In genomic region chr16:22634913-22635312, GRCh38 we compare ENCODE assay signal across 18 cellular contexts.
DNase-seq lines count a peak whose midpoint lies in the region; ATAC-seq and TF ChIP-seq lines count a peak whose summit lies in the region.
"Had no signal": no experiment of that assay in that cellular context is flagged by ENCODE, and none has a peak within 500 bp of the region (broad histone marks: within the 10 kb centered on the region; RNA-seq: fewer than 3 reads in every experiment).

No MANE protein-coding gene starts in this region.

- peaks cover 2% of the 10 kb centered on the region for H3K27me3 Mint-ChIP-seq in glutamatergic neuron (ENCODE audit: unreplicated experiment)

- H3K27ac Mint-ChIP-seq in glutamatergic neuron (ENCODE audit: unreplicated experiment) = no peak overlapping the region
- H3K27ac Mint-ChIP-seq: CD4-positive, alpha-beta T cell had no signal

- peak overlapping the region; percentile 59 for H3K9ac ChIP-seq in HUES48 (ENCODE audit: low read depth, low read length)

- no peak for TF ChIP-seq CTCF in glutamatergic neuron (IDR thresholded peaks at IDR 0.05; ENCODE audit: partially characterized antibody, unreplicated experiment)

- H3K36me3 Mint-ChIP-seq in glutamatergic neuron (ENCODE audit: unreplicated experiment) = no peaks in the 10 kb centered on the region

- no peaks in the 10 kb centered on the region for H3K9me3 ChIP-seq in HUES48 (ENCODE audit: control insufficient read depth, insufficient read depth, low read length)
- H3K9me3 ChIP-seq: BE2C had no signal

- H3K4me1 Mint-ChIP-seq in glutamatergic neuron (ENCODE audit: low read depth, unreplicated experiment) = peaks cover 23% of the 10 kb centered on the region

- DNase-seq in ELF-1 (ENCODE audit: low read depth, low spot score) (peak; percentile 65), glutamatergic neuron (peak; percentile 65), iPS-NIHi11 (ENCODE audit: low spot score) (peak; percentile 70), NCI-H1930 (lab: John Stamatoyannopoulos, UW) (no peak), SK-N-DZ (ENCODE audit: low spot score) (no peak)
- DNase-seq: BE2C; Calu3; CD4-positive, alpha-beta T cell; EL; IMR-90; NCI-H1048; NCI-H1436 treated with DMSO at 0.1 percent for 48 hours; NCI-H2029 treated with DMSO at 0.1 percent for 48 hours; NCI-H2171; NCI-H526 had no signal

- H3K27ac ChIP-seq in HUES48 (ENCODE audit: low read depth, low read length) = peak overlapping the region; percentile 97

- ATAC-seq in GM19351 (IDR thresholded peaks at IDR 0.05; ENCODE audit: unreplicated experiment) (no peak), HG02571 (IDR thresholded peaks at IDR 0.05; ENCODE audit: unreplicated experiment) (no peak)

- peaks cover 5% of the 10 kb centered on the region for H3K9me3 Mint-ChIP-seq in glutamatergic neuron (ENCODE audit: unreplicated experiment)
- H3K9me3 Mint-ChIP-seq: CD4-positive, alpha-beta T cell had no signal

- no peaks in the 10 kb centered on the region for H3K36me3 ChIP-seq in HUES48 (ENCODE audit: control insufficient read depth, insufficient read depth, low read length)
- H3K36me3 ChIP-seq: BE2C had no signal

- H3K4me3 Mint-ChIP-seq in glutamatergic neuron (ENCODE audit: unreplicated experiment) = no peak overlapping the region
- H3K4me3 Mint-ChIP-seq: CD4-positive, alpha-beta T cell had no signal

- no peaks in the 10 kb centered on the region for H3K27me3 ChIP-seq in HUES48 (ENCODE audit: control insufficient read depth, insufficient read depth, low read length)
- H3K27me3 ChIP-seq: BE2C had no signal

- H3K4me1 ChIP-seq in HUES48 (ENCODE audit: control insufficient read depth, insufficient read depth, low read length) = peaks cover 57% of the 10 kb centered on the region
- H3K4me1 ChIP-seq: BE2C had no signal

- peak overlapping the region; percentile 17 for H3K4me3 ChIP-seq in HUES48 (ENCODE audit: low read depth, low read length)

Comparison
In these comparisons a context has a peak if more than half of its experiments do, and no peak if none do; other contexts are left out.
1. DNase-seq: peak in ELF-1 (single experiment), glutamatergic neuron (single experiment) and iPS-NIHi11 (single experiment); none in NCI-H1930 (0 of 2) and SK-N-DZ (single experiment).